Comparison of ENCODE assay signal across 8 cellular contexts in the genomic region with DNA sequence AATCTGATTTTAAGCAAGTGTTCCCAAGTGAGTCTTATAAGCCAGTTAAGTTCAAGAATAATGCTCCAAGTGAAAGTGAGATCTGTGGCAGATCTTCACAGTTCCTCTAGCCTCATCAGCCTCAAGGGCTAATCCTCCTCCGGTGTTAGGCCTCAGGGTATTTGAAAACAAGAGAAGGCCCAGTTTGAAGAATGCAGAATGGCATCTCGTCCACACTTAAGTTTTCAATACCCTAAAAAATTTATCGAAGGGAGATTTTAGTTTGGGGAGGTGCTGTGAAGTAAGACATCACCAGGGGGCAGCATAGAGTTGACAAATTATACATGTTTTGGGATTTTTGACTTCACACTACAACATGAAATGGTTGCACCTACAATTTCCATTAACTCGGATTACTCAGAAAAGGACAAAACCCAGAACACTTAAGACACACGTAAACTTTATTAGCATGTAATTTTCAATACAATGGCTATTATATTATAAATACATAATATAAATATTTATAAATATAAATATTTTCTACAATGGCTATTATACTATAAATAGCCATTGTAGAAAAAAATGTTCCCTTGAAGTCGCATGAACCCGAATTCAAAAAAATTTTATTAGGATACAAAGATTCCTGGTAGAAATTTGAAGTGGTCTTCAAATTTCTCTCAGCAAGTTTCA. TPM values are rescaled to one million over a fixed set of nuclear protein-coding genes. Genes with fewer than 3 reads are reported as not detected.
DNase-seq lines count a peak whose midpoint lies in the region; ATAC-seq, FAIRE-seq and TF ChIP-seq lines count a peak whose summit lies in the region.

No MANE protein-coding gene starts in this region.

- peaks cover 45% of the 10 kb centered on the region for H3K27me3 ChIP-seq in CD4-positive, CD25-positive, alpha-beta regulatory T cell (ENCODE audit: control insufficient read depth, insufficient read depth, low read length)
- H3K27me3 ChIP-seq in body of pancreas (peaks cover 0 to 3% of the 10 kb centered on the region in 2 donors), HepG2 (ENCODE audit: control insufficient read depth in 1 of 2, insufficient read depth in 2 of 2, low read length in 2 of 2) (peaks cover 0 to 34% of the 10 kb centered on the region in 2 experiments; a peak in 3 of 5 replicates), stomach (peaks cover 0 to 48% (median 4%) of the 10 kb centered on the region in 3 donors)

- H4K20me1 ChIP-seq in HepG2 (ENCODE audit: insufficient read depth, low read length): no peaks in the 10 kb centered on the region

- POLR2A ChIA-PET in HepG2 (lab: Yijun Ruan, JAX): no interaction called here

- no TSS peak for BruUV-seq in HepG2 (replicated peaks; lab: Mats Ljungman, UMichigan)

- intact Hi-C loops in body of pancreas (cut with DNase I) (no loop called here), HepG2 (cut with micrococcal nuclease; ENCODE audit: unreplicated experiment) (loop anchor here (1.0 kb wide), 1 partner anchor 82 kb away; no protein-coding TSS in a partner anchor), stomach (cut with DNase I; ENCODE audit: low total_unique reads) (no loop called here)

- H3K27me3 Mint-ChIP-seq in CD4-positive, CD25-positive, alpha-beta regulatory T cell: peaks cover 71% of the 10 kb centered on the region

- peak; percentile 49; the same call in 1 of the 2 replicates for TF ChIP-seq RAD21 in HepG2 (CRISPR knock-in tag; IDR thresholded peaks at IDR 0.05)

- TF ChIP-seq EP300 in HepG2 (IDR thresholded peaks at IDR 0.05; ENCODE audit: low read depth in 2 of 2, low read length in 2 of 2) (no peak), HepG2 (CRISPR knock-in tag; IDR thresholded peaks at IDR 0.05; ENCODE audit: borderline replicate concordance) (no peak), stomach (IDR thresholded peaks at IDR 0.05) (no peak)

- no peak overlapping the region for H3K9ac ChIP-seq in HepG2 (ENCODE audit: insufficient read depth, low read depth, low read length)

- TF ChIP-seq POLR2A in body of pancreas (IDR thresholded peaks at IDR 0.05) (no peak), HepG2 (IDR thresholded peaks at IDR 0.05; ENCODE audit: insufficient read depth in 1 of 2, low read depth in 2 of 2, low read length in 2 of 2) (no peak), stomach (IDR thresholded peaks at IDR 0.05) (no peak)

- peak overlapping the region; percentile 23 for H3K4me3 ChIP-seq in CD4-positive, CD25-positive, alpha-beta regulatory T cell (ENCODE audit: low read depth, low read length)
- H3K4me3 ChIP-seq in body of pancreas: no peak overlapping the region
- no peak overlapping the region for H3K4me3 ChIP-seq in HepG2 (replicated peaks in 1 of 3; ENCODE audit: insufficient read depth in 1 of 3, low read depth in 2 of 3, low read length in 3 of 3)
- peak overlapping the region in 3 of 4 donors; percentile 21 to 29 (median 25) for H3K4me3 ChIP-seq in stomach

- peak; percentile 9 to 64 (median 29) for DNase-seq in CD4-positive, CD25-positive, alpha-beta regulatory T cell
- DNase-seq in RPMI8226 (peak; percentile 78), body of pancreas (peak; percentile 44 to 58 (median 52)), HepG2 (ENCODE audit: low spot score) (peak; percentile 15), stomach (peak; percentile 28), COLO668 (lab: John Stamatoyannopoulos, UW; ENCODE audit: unreplicated experiment) (no peak)

- CTCF ChIA-PET in HepG2 (lab: Yijun Ruan, JAX; ENCODE audit: low intra/inter-chr PET ratio, low total read pairs): interaction anchor here (1.3 to 5.1 kb wide), 2 partner anchors 82 to 93 kb away, joined by 5 to 71 read pairs; no protein-coding TSS in a partner anchor

- H3K4me2 ChIP-seq in HepG2 (ENCODE audit: low read depth, low read length): no peak overlapping the region

- in situ Hi-C loops in HepG2 (cut with HindIII; ENCODE audit: extremely low pct_ligation_motif_present, low pct_unique_long_range_greater_than_20kb): loop anchor here (5.0 kb wide), 1 partner anchor 80 kb away; no protein-coding TSS in a partner anchor

- no peaks in the 10 kb centered on the region for H3K36me3 ChIP-seq in CD4-positive, CD25-positive, alpha-beta regulatory T cell (ENCODE audit: control insufficient read depth, insufficient read depth, low read length)
- no peaks in the 10 kb centered on the region for H3K36me3 ChIP-seq in body of pancreas (replicated peaks in 1 of 2; ENCODE audit: insufficient read depth in 1 of 2, low read depth in 2 of 2)
- no peaks in the 10 kb centered on the region for H3K36me3 ChIP-seq in HepG2 (replicated peaks in 1 of 2; ENCODE audit: control insufficient read depth in 1 of 2, insufficient read depth in 2 of 2, low read length in 2 of 2)
- no peaks in the 10 kb centered on the region for H3K36me3 ChIP-seq in stomach

- peak in 1 of 2 donors; percentile 22 for ATAC-seq in CD4-positive, CD25-positive, alpha-beta regulatory T cell (ENCODE audit: low read depth in 2 of 2)
- peak; percentile 30 for ATAC-seq in GM18511 (IDR thresholded peaks at IDR 0.05; ENCODE audit: unreplicated experiment)
- peak; percentile 36 for ATAC-seq in HG03354 (IDR thresholded peaks at IDR 0.05; ENCODE audit: poor library complexity, severe bottlenecking, unreplicated experiment)
- ATAC-seq in body of pancreas: peak; percentile 30
- no peak for ATAC-seq in HepG2

- H3K36me3 Mint-ChIP-seq in CD4-positive, CD25-positive, alpha-beta regulatory T cell: no peaks in the 10 kb centered on the region

- no peaks in the 10 kb centered on the region for H3K79me2 ChIP-seq in HepG2 (ENCODE audit: insufficient read depth, low read length)

- FAIRE-seq in HepG2 (lab: Jason Lieb, UNC): peak; percentile 73

- WGBS in body of pancreas, 2 donors: 2 to 3% methylated on average over 7 of the region's 7 CpGs
- 0% methylated on average over 7 of the region's 7 CpGs for WGBS in HepG2 (ENCODE audit: low lambda C conversion rate)
- WGBS in stomach, 5 donors: 1 to 2% (median 2%) methylated on average over 7 of the region's 7 CpGs

- peak overlapping the region in 2 of 4 donors; percentile 8 for H3K4me3 Mint-ChIP-seq in CD4-positive, CD25-positive, alpha-beta regulatory T cell

- H2AFZ ChIP-seq in HepG2 (ENCODE audit: low read length): no peak overlapping the region

- peaks cover 12% of the 10 kb centered on the region for H3K4me1 ChIP-seq in CD4-positive, CD25-positive, alpha-beta regulatory T cell (ENCODE audit: control insufficient read depth, insufficient read depth, low read length, poor library complexity, severe bottlenecking)
- H3K4me1 ChIP-seq in body of pancreas: peaks cover 30% of the 10 kb centered on the region
- H3K4me1 ChIP-seq in HepG2 (ENCODE audit: insufficient read depth, low read length): peaks cover 13% of the 10 kb centered on the region
- H3K4me1 ChIP-seq in stomach: peaks cover 21 to 31% (median 26%) of the 10 kb centered on the region in 4 donors

- no peak overlapping the region for H3K27ac ChIP-seq in CD4-positive, CD25-positive, alpha-beta regulatory T cell (ENCODE audit: insufficient read depth, low read length, poor library complexity, severe bottlenecking)
- H3K27ac ChIP-seq in body of pancreas (peak overlapping the region; percentile 28 to 64 (median 37)), HepG2 (ENCODE audit: extremely low read length, insufficient read depth, low read length) (no peak overlapping the region), stomach (no peak overlapping the region)

- TF ChIP-seq CTCF in body of pancreas (IDR thresholded peaks at IDR 0.05): peak; percentile 45 to 87 (median 77)
- peak; percentile 65 for TF ChIP-seq CTCF in HepG2 (CRISPR knock-in tag; IDR thresholded peaks at IDR 0.05)
- TF ChIP-seq CTCF in stomach (IDR thresholded peaks at IDR 0.05): peak in 5 of 7 experiments; percentile 50 to 80 (median 67)

- H3K9me3 Mint-ChIP-seq in CD4-positive, CD25-positive, alpha-beta regulatory T cell: no peaks in the 10 kb centered on the region

- H3K4me1 Mint-ChIP-seq in CD4-positive, CD25-positive, alpha-beta regulatory T cell: peaks cover 0 to 24% (median 16%) of the 10 kb centered on the region in 4 donors

- no peaks in the 10 kb centered on the region for H3K9me3 ChIP-seq in CD4-positive, CD25-positive, alpha-beta regulatory T cell (ENCODE audit: control insufficient read depth in 2 of 2, low read length in 2 of 2)
- no peaks in the 10 kb centered on the region for H3K9me3 ChIP-seq in body of pancreas
- H3K9me3 ChIP-seq in HepG2 (ENCODE audit: low read length): no peaks in the 10 kb centered on the region
- H3K9me3 ChIP-seq in stomach: no peaks in the 10 kb centered on the region

- no peak overlapping the region for H3K27ac Mint-ChIP-seq in CD4-positive, CD25-positive, alpha-beta regulatory T cell

RNA-seq across cellular contexts. Expression of a gene that starts 2.3 kb away (rescaled TPM):
- 0.25 TPM for total RNA-seq in CD4-positive, CD25-positive, alpha-beta regulatory T cell
- under 1 TPM; 0.08 to 0.22 (median 0.16) TPM for polyA plus RNA-seq in CD4-positive, CD25-positive, alpha-beta regulatory T cell
- 1 to 10 TPM in 1 of 2 donors, under 1 TPM in 1; 0.66 to 9.1 TPM for total RNA-seq in body of pancreas
- 0.04 and 0.07 TPM in 2 replicates for total RNA-seq in HepG2 (2016; rRNA removed; fragmentation: Illumina TruSeq; extraction: Trizol)
- 0.18 and 0.20 TPM in 2 replicates for total RNA-seq in HepG2 (2016; cell fraction: cytosol; rRNA removed; fragmentation: Illumina TruSeq; extraction: Trizol; ENCODE audit: low read depth)
- 0.07 and 0.09 TPM in 2 replicates for total RNA-seq in HepG2 (2016; cell fraction: insoluble cytoplasmic fraction; rRNA removed; fragmentation: Illumina TruSeq; extraction: Trizol)
- 0.09 and 0.14 TPM in 2 replicates for total RNA-seq in HepG2 (2016; cell fraction: membrane; rRNA removed; fragmentation: Illumina TruSeq; extraction: Trizol)
- not detected in 2 replicates for total RNA-seq in HepG2 (2016; cell fraction: nucleus; rRNA removed; fragmentation: Illumina TruSeq; extraction: Trizol)
- 0.03 TPM in 1 of 2 replicates, not detected in the other for polyA plus RNA-seq in HepG2 (2011; rRNA removed)
- 0.06 and 0.07 TPM in 2 replicates for polyA plus RNA-seq in HepG2 (2011; cell fraction: cytosol; rRNA removed)
- polyA plus RNA-seq in HepG2 (2011; cell fraction: nucleus; rRNA removed): not detected in 2 replicates
- polyA plus RNA-seq in HepG2 (2012): 0.36 and 0.43 TPM in 2 replicates
- 0.09 TPM in 1 of 2 replicates, not detected in the other for polyA plus RNA-seq in HepG2 (2016; cell fraction: cytosol; fragmentation: Illumina TruSeq; extraction: Trizol; ENCODE audit: low read depth)
- polyA plus RNA-seq in HepG2 (2016; cell fraction: insoluble cytoplasmic fraction; fragmentation: Illumina TruSeq; extraction: Trizol; ENCODE audit: low read depth): not detected in 2 replicates
- 0.08 and 0.11 TPM in 2 replicates for polyA plus RNA-seq in HepG2 (2016; cell fraction: membrane; fragmentation: Illumina TruSeq; extraction: Trizol; ENCODE audit: low read depth)
- not detected in 2 replicates for polyA plus RNA-seq in HepG2 (2016; cell fraction: nucleus; fragmentation: Illumina TruSeq; extraction: Trizol; ENCODE audit: insufficient read depth, low read depth)
- polyA minus RNA-seq in HepG2 (2011; rRNA and poly(A)+ RNA removed; ENCODE audit: low replicate concordance): 0.68 TPM in 1 of 2 replicates, not detected in the other
- not detected in 2 replicates for polyA minus RNA-seq in HepG2 (2011; cell fraction: cytosol; rRNA and poly(A)+ RNA removed)
- not detected in 2 replicates for polyA minus RNA-seq in HepG2 (2011; cell fraction: nucleus; rRNA and poly(A)+ RNA removed)
- 1 to 10 TPM in 1 of 5 donors, not detected in 4; 2.8 TPM for total RNA-seq in stomach
- 1 to 10 TPM in 1 of 3 donors, under 1 TPM in 2; 0.35 to 2.0 (median 0.56) TPM for polyA plus RNA-seq in stomach

RNA-seq across cellular contexts. Expression of a gene that starts 45.2 kb away (rescaled TPM):
- total RNA-seq in CD4-positive, CD25-positive, alpha-beta regulatory T cell: not detected
- not detected for polyA plus RNA-seq in CD4-positive, CD25-positive, alpha-beta regulatory T cell
- total RNA-seq in body of pancreas: 10 to 100 TPM; 11.5 to 20.5 TPM
- not detected in 2 replicates for total RNA-seq in HepG2 (2016; rRNA removed; fragmentation: Illumina TruSeq; extraction: Trizol)
- not detected in 2 replicates for total RNA-seq in HepG2 (2016; cell fraction: cytosol; rRNA removed; fragmentation: Illumina TruSeq; extraction: Trizol; ENCODE audit: low read depth)
- not detected in 2 replicates for total RNA-seq in HepG2 (2016; cell fraction: insoluble cytoplasmic fraction; rRNA removed; fragmentation: Illumina TruSeq; extraction: Trizol)
- total RNA-seq in HepG2 (2016; cell fraction: membrane; rRNA removed; fragmentation: Illumina TruSeq; extraction: Trizol): not detected in 2 replicates
- total RNA-seq in HepG2 (2016; cell fraction: nucleus; rRNA removed; fragmentation: Illumina TruSeq; extraction: Trizol): not detected in 2 replicates
- polyA plus RNA-seq in HepG2 (2011; rRNA removed): 0.01 TPM in 1 of 2 replicates, not detected in the other
- not detected in 2 replicates for polyA plus RNA-seq in HepG2 (2011; cell fraction: cytosol; rRNA removed)
- not detected in 2 replicates for polyA plus RNA-seq in HepG2 (2011; cell fraction: nucleus; rRNA removed)
- polyA plus RNA-seq in HepG2 (2012): 0.43 and 0.79 TPM in 2 replicates
- not detected in 2 replicates for polyA plus RNA-seq in HepG2 (2016; cell fraction: cytosol; fragmentation: Illumina TruSeq; extraction: Trizol; ENCODE audit: low read depth)
- polyA plus RNA-seq in HepG2 (2016; cell fraction: insoluble cytoplasmic fraction; fragmentation: Illumina TruSeq; extraction: Trizol; ENCODE audit: low read depth): not detected in 2 replicates
- polyA plus RNA-seq in HepG2 (2016; cell fraction: membrane; fragmentation: Illumina TruSeq; extraction: Trizol; ENCODE audit: low read depth): not detected in 2 replicates
- not detected in 2 replicates for polyA plus RNA-seq in HepG2 (2016; cell fraction: nucleus; fragmentation: Illumina TruSeq; extraction: Trizol; ENCODE audit: insufficient read depth, low read depth)
- polyA minus RNA-seq in HepG2 (2011; rRNA and poly(A)+ RNA removed; ENCODE audit: low replicate concordance): 17.9 TPM in 1 of 2 replicates, not detected in the other
- polyA minus RNA-seq in HepG2 (2011; cell fraction: cytosol; rRNA and poly(A)+ RNA removed): not detected in 2 replicates
- not detected in 2 replicates for polyA minus RNA-seq in HepG2 (2011; cell fraction: nucleus; rRNA and poly(A)+ RNA removed)
- total RNA-seq in stomach: 10 to 100 TPM in 3 of 5 donors, not detected in 2; 16.4 to 42.0 (median 30.4) TPM
- 10 to 100 TPM in 2 of 3 donors, 1 to 10 TPM in 1; 1.6 to 22.7 (median 16.6) TPM for polyA plus RNA-seq in stomach

Comparison
In these comparisons a context has a peak if more than half of its experiments do, and no peak if none do; other contexts are left out.
1. H3K27ac ChIP-seq: peak in body of pancreas (4 of 4); none in CD4-positive, CD25-positive, alpha-beta regulatory T cell (single experiment), HepG2 (single experiment) and stomach (0 of 5).
2. H3K4me3 ChIP-seq: peak in CD4-positive, CD25-positive, alpha-beta regulatory T cell (single experiment) and stomach (3 of 4); none in body of pancreas (0 of 2) and HepG2 (0 of 3).
3. Peak in every context shown above with its lines, with median percentiles within 50 percentile points of each other: CTCF ChIP-seq.